In the genomic region with DNA sequence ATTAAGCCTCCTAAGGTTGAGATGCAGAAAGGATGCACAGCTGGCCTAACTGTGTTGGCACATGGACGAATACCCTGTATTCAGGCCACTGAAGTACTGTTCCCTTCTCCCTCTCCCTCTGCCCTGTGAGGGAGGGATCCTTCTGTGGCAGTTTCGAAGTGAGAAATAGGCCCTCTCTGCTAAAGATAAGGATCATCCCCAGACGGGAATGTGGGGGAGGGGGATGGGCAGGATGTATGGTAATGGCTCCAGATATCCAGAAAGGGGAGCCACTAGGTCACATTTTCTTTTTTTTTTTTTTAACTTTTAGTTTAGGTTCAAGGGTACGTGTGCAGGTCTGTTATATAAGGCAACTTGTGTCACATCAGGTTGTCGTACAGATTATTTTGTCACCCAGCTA, we compare ENCODE assay signal across 1 cellular context.
TF ChIP-seq lines count a peak whose summit lies in the region.

No MANE protein-coding gene starts in this region.

TF ChIP-seq in SK-N-SH, 30 proteins besides CTCF, POLR2A, EP300 and RAD21 (continued from another document):
- TF ChIP-seq, protein P1, sequence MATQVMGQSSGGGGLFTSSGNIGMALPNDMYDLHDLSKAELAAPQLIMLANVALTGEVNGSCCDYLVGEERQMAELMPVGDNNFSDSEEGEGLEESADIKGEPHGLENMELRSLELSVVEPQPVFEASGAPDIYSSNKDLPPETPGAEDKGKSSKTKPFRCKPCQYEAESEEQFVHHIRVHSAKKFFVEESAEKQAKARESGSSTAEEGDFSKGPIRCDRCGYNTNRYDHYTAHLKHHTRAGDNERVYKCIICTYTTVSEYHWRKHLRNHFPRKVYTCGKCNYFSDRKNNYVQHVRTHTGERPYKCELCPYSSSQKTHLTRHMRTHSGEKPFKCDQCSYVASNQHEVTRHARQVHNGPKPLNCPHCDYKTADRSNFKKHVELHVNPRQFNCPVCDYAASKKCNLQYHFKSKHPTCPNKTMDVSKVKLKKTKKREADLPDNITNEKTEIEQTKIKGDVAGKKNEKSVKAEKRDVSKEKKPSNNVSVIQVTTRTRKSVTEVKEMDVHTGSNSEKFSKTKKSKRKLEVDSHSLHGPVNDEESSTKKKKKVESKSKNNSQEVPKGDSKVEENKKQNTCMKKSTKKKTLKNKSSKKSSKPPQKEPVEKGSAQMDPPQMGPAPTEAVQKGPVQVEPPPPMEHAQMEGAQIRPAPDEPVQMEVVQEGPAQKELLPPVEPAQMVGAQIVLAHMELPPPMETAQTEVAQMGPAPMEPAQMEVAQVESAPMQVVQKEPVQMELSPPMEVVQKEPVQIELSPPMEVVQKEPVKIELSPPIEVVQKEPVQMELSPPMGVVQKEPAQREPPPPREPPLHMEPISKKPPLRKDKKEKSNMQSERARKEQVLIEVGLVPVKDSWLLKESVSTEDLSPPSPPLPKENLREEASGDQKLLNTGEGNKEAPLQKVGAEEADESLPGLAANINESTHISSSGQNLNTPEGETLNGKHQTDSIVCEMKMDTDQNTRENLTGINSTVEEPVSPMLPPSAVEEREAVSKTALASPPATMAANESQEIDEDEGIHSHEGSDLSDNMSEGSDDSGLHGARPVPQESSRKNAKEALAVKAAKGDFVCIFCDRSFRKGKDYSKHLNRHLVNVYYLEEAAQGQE (IDR thresholded peaks at IDR 0.05; ENCODE audit: low read depth, low read length), result no peak
- TF ChIP-seq NFIC (IDR thresholded peaks at IDR 0.05; ENCODE audit: borderline replicate concordance), result no peak
TF ChIP-seq in SK-N-SH: peak in this region for 0.
